9 cellular contexts compared by ENCODE assay signal in the genomic region with DNA sequence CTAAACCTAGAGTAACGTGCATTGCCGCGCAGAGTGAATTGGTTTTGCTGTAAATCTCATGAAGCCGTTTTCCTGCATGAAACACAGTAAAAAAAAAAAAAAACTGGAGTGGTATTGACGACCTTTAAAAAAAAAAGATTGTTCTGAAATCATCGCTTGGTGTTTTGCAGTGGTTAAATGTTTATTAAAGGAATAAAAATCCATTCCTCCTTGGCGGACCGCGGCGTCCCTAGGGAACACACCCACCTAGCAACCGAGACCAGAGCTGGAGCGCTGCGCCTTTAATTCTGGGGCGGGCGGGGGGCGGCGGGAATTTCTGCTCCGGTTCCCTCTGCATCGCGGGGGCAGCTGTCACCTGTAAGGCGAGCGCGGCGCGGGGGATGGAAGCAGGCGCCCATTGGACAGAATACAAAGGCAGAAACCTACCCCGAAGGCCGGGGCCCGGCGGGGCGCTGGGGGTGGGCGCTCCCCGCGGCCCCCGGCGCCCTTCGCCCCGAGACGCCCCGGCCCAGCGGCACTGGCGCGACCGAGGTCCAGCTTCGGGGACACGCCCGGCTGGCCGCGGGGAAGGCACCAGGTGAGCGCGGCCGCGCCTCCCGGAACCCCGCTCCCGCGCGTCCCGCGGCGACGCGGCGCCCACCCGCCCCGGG. TPM values are rescaled to one million over a fixed set of nuclear protein-coding genes. Genes with fewer than 3 reads are reported as not detected.
DNase-seq lines count a peak whose midpoint lies in the region; ATAC-seq and TF ChIP-seq lines count a peak whose summit lies in the region.
"Had no signal": no experiment of that assay in that cellular context is flagged by ENCODE, and none has a peak within 500 bp of the region (broad histone marks: within the 10 kb centered on the region; RNA-seq: fewer than 3 reads in every experiment).

A gene (plus strand): TSS at position 354 of the 650 bp plus-strand sequence. CDS start 320 bp downstream, outside the sequence.

- ATAC-seq in left colon = peak; percentile 72
- no peak for ATAC-seq in HG03442 (IDR thresholded peaks at IDR 0.05; ENCODE audit: unreplicated experiment)
- ATAC-seq in GM21381 (IDR thresholded peaks at IDR 0.05; ENCODE audit: unreplicated experiment) = no peak
- ATAC-seq in HG02642 (IDR thresholded peaks at IDR 0.05; ENCODE audit: poor library complexity, unreplicated experiment) = no peak

- peaks cover 7 to 8% of the 10 kb centered on the region in 2 donors for H3K4me1 ChIP-seq in ascending aorta

- H3K4me3 ChIP-seq in LNCaP clone FGC (ENCODE audit: low read depth, low read length) (peak within 1 kb of the TSS; percentile 42), ascending aorta (peak within 1 kb of the TSS; percentile 53 to 62)

- no peaks in the 10 kb centered on the region for H3K9me3 ChIP-seq in ascending aorta

- TF ChIP-seq CTCF in LNCaP clone FGC (IDR thresholded peaks at IDR 0.05; ENCODE audit: control insufficient read depth, extremely low read depth, insufficient read depth) (no peak), ascending aorta (IDR thresholded peaks at IDR 0.05) (no peak)

- intact Hi-C loops in ascending aorta (cut with DNase I) = loop anchor here (5.0 kb wide), 1 partner anchor 36 kb away; a partner anchor contains a TSS
- intact Hi-C loops in left colon (cut with DNase I, micrococcal nuclease) = no loop called here

- H3K27me3 ChIP-seq in ascending aorta = peaks cover 5% of the 10 kb centered on the region

- H3K36me3 ChIP-seq in ascending aorta = no peaks in the 10 kb centered on the region

- H3K27ac ChIP-seq in ascending aorta (peak within 1 kb of the TSS in 1 of 2 donors; percentile 28), substantia nigra (ENCODE audit: low read depth, low read length, poor library complexity, severe bottlenecking) (peak within 1 kb of the TSS; percentile 94)

- DNase-seq in DMS 273 treated with DMSO at 0.1 percent for 48 hours (lab: John Stamatoyannopoulos, UW) (peak; percentile 47), LNCaP clone FGC (ENCODE audit: low read depth) (no peak), ascending aorta (ENCODE audit: low spot score in 2 of 2) (peak in 1 of 2 donors; percentile 63), left colon (peak; percentile 67 to 77), substantia nigra (lab: John Stamatoyannopoulos, UW) (peak in 27 of 49 donors; percentile 22 to 83 (median 45))

RNA-seq across cellular contexts. Expression of the gene that starts here (rescaled TPM):
- not detected for total RNA-seq in ascending aorta
- total RNA-seq in left colon = 10 to 100 TPM; 36.0 to 38.8 TPM
- total RNA-seq: NCI-H460 had no signal

Comparison
In these comparisons a context has a peak if more than half of its experiments do, and no peak if none do; other contexts are left out.
1. RNA of the gene that starts here (total RNA-seq): 36.0 to 38.8 TPM in left colon; not detected in ascending aorta (single experiment); every median in the first group is over 10 times any median in the second.